18 cellular contexts compared by ENCODE assay signal in genomic region chr21:29096619-29097018, GRCh38.
DNase-seq lines count a peak whose midpoint lies in the region; TF ChIP-seq lines count a peak whose summit lies in the region.
"Had no signal": no experiment of that assay in that cellular context is flagged by ENCODE, and none has a peak within 500 bp of the region (broad histone marks: within the 10 kb centered on the region; RNA-seq: fewer than 3 reads in every experiment).

No MANE protein-coding gene starts in this region.

- H3K36me3 ChIP-seq in neutrophil, result no peaks in the 10 kb centered on the region

- no peaks in the 10 kb centered on the region for H3K27me3 Mint-ChIP-seq in dendritic cell treated with granulocyte-macrophage colony-stimulating factor and Interleukin-4, amounts not matched to agents 40 ng/mL and 50 ng/mL, for 4 days
- H3K27me3 Mint-ChIP-seq: CD8-positive, alpha-beta memory T cell; T-cell had no signal

- no peak for TF ChIP-seq CTCF in neutrophil (IDR thresholded peaks at IDR 0.05)
- TF ChIP-seq CTCF in coronary artery (IDR thresholded peaks at IDR 0.05), result no peak

- H3K4me1 Mint-ChIP-seq in dendritic cell treated with granulocyte-macrophage colony-stimulating factor and Interleukin-4, amounts not matched to agents 40 ng/mL and 50 ng/mL, for 4 days (ENCODE audit: low read depth), result peaks cover 42% of the 10 kb centered on the region
- H3K4me1 Mint-ChIP-seq: CD8-positive, alpha-beta memory T cell; T-cell had no signal

- H3K4me1 ChIP-seq in neutrophil (ENCODE audit: control insufficient read depth in 1 of 2, insufficient read depth in 1 of 2, low read depth in 1 of 2, low read length in 1 of 2), result peaks cover 62% of the 10 kb centered on the region in 2 experiments

- intact Hi-C loops in dendritic cell treated with granulocyte-macrophage colony-stimulating factor and Interleukin-4, amounts not matched to agents 40 ng/mL and 50 ng/mL, for 4 days (cut with micrococcal nuclease), result no loop called here

- H3K9me3 Mint-ChIP-seq in dendritic cell treated with granulocyte-macrophage colony-stimulating factor and Interleukin-4, amounts not matched to agents 40 ng/mL and 50 ng/mL, for 4 days, result no peaks in the 10 kb centered on the region
- H3K9me3 Mint-ChIP-seq: CD8-positive, alpha-beta memory T cell; GM23338; T-cell had no signal

- H3K27ac ChIP-seq in neutrophil (peak overlapping the region; percentile 95), coronary artery (no peak overlapping the region)

- no peaks in the 10 kb centered on the region for H3K9me3 ChIP-seq in neutrophil
- H3K9me3 ChIP-seq: SK-N-SH had no signal

- no peaks in the 10 kb centered on the region for H3K36me3 Mint-ChIP-seq in dendritic cell treated with granulocyte-macrophage colony-stimulating factor and Interleukin-4, amounts not matched to agents 40 ng/mL and 50 ng/mL, for 4 days (ENCODE audit: low read depth)

- H3K4me3 ChIP-seq in neutrophil (ENCODE audit: low read depth in 1 of 2, low read length in 1 of 2) (peak overlapping the region; percentile 18 to 40), coronary artery (no peak overlapping the region)
- H3K4me3 ChIP-seq: GM23338 had no signal

- no peak overlapping the region for H3K4me3 Mint-ChIP-seq in dendritic cell treated with granulocyte-macrophage colony-stimulating factor and Interleukin-4, amounts not matched to agents 40 ng/mL and 50 ng/mL, for 4 days
- H3K4me3 Mint-ChIP-seq: CD8-positive, alpha-beta memory T cell; GM23338; T-cell had no signal

- peak; percentile 22 for DNase-seq in GF-D8 (lab: John Stamatoyannopoulos, UW)
- DNase-seq in MV-4-11 (lab: John Stamatoyannopoulos, UW), result peak; percentile 28
- DNase-seq in activated CD4-positive, alpha-beta T cell treated with anti-CD3 and anti-CD28 coated beads for 48 hours, result no peak
- no peak for DNase-seq in stimulated activated CD4-positive, alpha-beta T cell treated with anti-CD3 and anti-CD28 coated beads, Interleukin-1b, Interleukin-23, amount 100 ng/mL, for 48 hours
- no peak for DNase-seq in coronary artery (ENCODE audit: low spot score)
- DNase-seq: CD8-positive, alpha-beta memory T cell; HCEC 1CT; NCI-H1048; NCI-H1417 treated with DMSO at 0.1 percent for 48 hours; NCI-H187; NCI-H2227 treated with DMSO at 0.1 percent for 48 hours; NCI-H510A treated with DMSO at 0.1 percent for 48 hours; SIG-M5; SK-N-SH; T-cell had no signal

- H3K27me3 ChIP-seq in neutrophil, result no peaks in the 10 kb centered on the region

- peak overlapping the region; percentile 15 for H3K27ac Mint-ChIP-seq in dendritic cell treated with granulocyte-macrophage colony-stimulating factor and Interleukin-4, amounts not matched to agents 40 ng/mL and 50 ng/mL, for 4 days
- H3K27ac Mint-ChIP-seq: CD8-positive, alpha-beta memory T cell; GM23338; T-cell had no signal

Comparison
In these comparisons a context has a peak if more than half of its experiments do, and no peak if none do; other contexts are left out.
1. DNase-seq: peak in GF-D8 (single experiment) and MV-4-11 (single experiment); none in activated CD4-positive, alpha-beta T cell treated with anti-CD3 and anti-CD28 coated beads for 48 hours (single experiment), stimulated activated CD4-positive, alpha-beta T cell treated with anti-CD3 and anti-CD28 coated beads, Interleukin-1b, Interleukin-23, amount 100 ng/mL, for 48 hours (single experiment) and coronary artery (single experiment).